ENCODE assay signal across 25 cellular contexts in genomic region chr3:19013879-19014278, GRCh38.
"Had no signal": no experiment of that assay in that cellular context is flagged by ENCODE, and none has a peak within 500 bp of the region (broad histone marks: within the 10 kb centered on the region; RNA-seq: fewer than 3 reads in every experiment).

No MANE protein-coding gene starts in this region.

- FAIRE-seq: islet of Langerhans had no signal

- DNase-seq: activated CD4-positive, alpha-beta T cell treated with anti-CD3 and anti-CD28 coated beads for 4 hours; activated CD4-positive, alpha-beta T cell treated with anti-CD3 and anti-CD28 coated beads, Interleukin-2, amount 50 U/mL, for 48 hours; activated CD4-positive, CD25-positive, alpha-beta regulatory T cell; activated CD8-positive, alpha-beta memory T cell treated with anti-CD3 and anti-CD28 coated beads, Interleukin-2, amount 50 U/mL, for 48 hours; activated naive CD4-positive, alpha-beta T cell treated with Interleukin-2 at 50 U/mL for 16 hours; activated naive CD8-positive, alpha-beta T cell treated with anti-CD3 and anti-CD28 coated beads for 36 hours; activated T-cell treated with anti-CD3 and anti-CD28 coated beads, Interleukin-2, amount 50 U/mL, for 4 hours; amniotic stem cell; colonic mucosa; foreskin fibroblast; left ventricle myocardium superior; mammary epithelial cell; midbrain; ovary; spleen; stimulated activated CD4-positive, alpha-beta T cell treated with anti-CD3 and anti-CD28 coated beads, Interleukin-4, amount 100 ng/mL, for 24 hours; stimulated activated naive CD8-positive, alpha-beta T cell treated with anti-CD3 and anti-CD28 coated beads, Interleukin-15, Interleukin-2, amounts not matched to agents 100 U/mL and 50 U/mL, for 24 hours; substantia nigra; T-helper 17 cell; tibial artery had no signal

- H3K27me3 ChIP-seq: breast epithelium, colonic mucosa, ovary, spleen, tibial artery had no signal

- H3K9me3 Mint-ChIP-seq: activated T-cell treated with anti-CD3 and anti-CD28 coated beads, Interleukin-2, amount 50 U/mL, for 4 hours; activated T-helper 2 cell treated with anti-CD3 and anti-CD28 coated beads, Interferon-gamma antibody, Interleukin-2, Interleukin-4, amounts not matched to agents 10 μg/mL and 5 μg/mL and 100 μg/mL, durations not matched to agents 14 hours and 24 hours and 36 hours; natural killer cell treated with Interleukin-12 subunit alpha and Interleukin-12 subunit beta and Interleukin-15 and Interleukin-18, amount 100 ng/mL, for 72 hours had no signal

- H3K4me3 ChIP-seq: breast epithelium, colonic mucosa, ovary, prostate gland, spleen, tibial artery had no signal

- H3K27me3 Mint-ChIP-seq: activated naive CD8-positive, alpha-beta T cell treated with anti-CD3 and anti-CD28 coated beads for 36 hours; T-helper 17 cell had no signal

- H3K27ac Mint-ChIP-seq: activated naive CD8-positive, alpha-beta T cell treated with anti-CD3 and anti-CD28 coated beads for 36 hours; activated T-helper 2 cell treated with anti-CD3 and anti-CD28 coated beads, Interferon-gamma antibody, Interleukin-2, Interleukin-4, amounts not matched to agents 10 μg/mL and 5 μg/mL and 100 μg/mL, durations not matched to agents 14 hours and 24 hours and 36 hours; natural killer cell treated with Interleukin-12 subunit alpha and Interleukin-12 subunit beta and Interleukin-15 and Interleukin-18, amount 100 ng/mL, for 72 hours; T-helper 17 cell had no signal

- H3K9me3 ChIP-seq: breast epithelium, colonic mucosa, ovary, prostate gland, tibial artery had no signal

- H3K36me3 Mint-ChIP-seq: activated naive CD8-positive, alpha-beta T cell treated with anti-CD3 and anti-CD28 coated beads for 36 hours; natural killer cell treated with Interleukin-12 subunit alpha and Interleukin-12 subunit beta and Interleukin-15 and Interleukin-18, amount 100 ng/mL, for 72 hours had no signal

- H3K4me3 Mint-ChIP-seq: activated naive CD8-positive, alpha-beta T cell treated with anti-CD3 and anti-CD28 coated beads for 36 hours; activated T-cell treated with anti-CD3 and anti-CD28 coated beads, Interleukin-2, amount 50 U/mL, for 4 hours; natural killer cell treated with Interleukin-12 subunit alpha and Interleukin-12 subunit beta and Interleukin-15 and Interleukin-18, amount 100 ng/mL, for 72 hours; T-helper 17 cell had no signal

- H3K4me1 Mint-ChIP-seq: activated naive CD8-positive, alpha-beta T cell treated with anti-CD3 and anti-CD28 coated beads for 36 hours; T-helper 17 cell had no signal

- H3K4me1 ChIP-seq: breast epithelium, colonic mucosa, prostate gland, spleen, tibial artery had no signal

- H3K36me3 ChIP-seq: breast epithelium, colonic mucosa, ovary, prostate gland, spleen, tibial artery had no signal

- H3K27ac ChIP-seq: breast epithelium, colonic mucosa, ovary, prostate gland, spleen, tibial artery had no signal
